1 cellular context compared by ENCODE assay signal in the genomic region with DNA sequence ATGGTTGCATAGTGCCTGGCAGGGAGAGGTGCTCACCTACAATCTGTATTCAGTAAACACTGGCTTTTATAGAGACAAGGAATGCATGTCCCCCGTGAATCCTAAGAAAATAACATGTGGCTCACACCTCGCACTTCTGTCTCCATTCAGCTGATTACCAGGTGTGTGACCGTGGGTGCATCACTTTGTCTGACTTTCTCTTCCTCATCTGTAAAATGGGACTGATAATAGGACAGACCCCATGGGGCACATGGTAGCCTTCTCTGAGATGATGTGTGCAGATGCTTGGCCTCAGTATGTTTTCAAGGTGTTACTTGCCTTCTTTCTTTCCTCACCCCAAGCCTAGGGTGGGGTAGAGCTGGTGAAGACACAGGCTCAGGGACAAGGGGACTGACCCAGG.
TF ChIP-seq lines count a peak whose summit lies in the region.

No MANE protein-coding gene starts in this region.

TF ChIP-seq in HCT116, 20 proteins besides CTCF, POLR2A, EP300 and RAD21 (continued from another document):
- TF ChIP-seq, protein P1, sequence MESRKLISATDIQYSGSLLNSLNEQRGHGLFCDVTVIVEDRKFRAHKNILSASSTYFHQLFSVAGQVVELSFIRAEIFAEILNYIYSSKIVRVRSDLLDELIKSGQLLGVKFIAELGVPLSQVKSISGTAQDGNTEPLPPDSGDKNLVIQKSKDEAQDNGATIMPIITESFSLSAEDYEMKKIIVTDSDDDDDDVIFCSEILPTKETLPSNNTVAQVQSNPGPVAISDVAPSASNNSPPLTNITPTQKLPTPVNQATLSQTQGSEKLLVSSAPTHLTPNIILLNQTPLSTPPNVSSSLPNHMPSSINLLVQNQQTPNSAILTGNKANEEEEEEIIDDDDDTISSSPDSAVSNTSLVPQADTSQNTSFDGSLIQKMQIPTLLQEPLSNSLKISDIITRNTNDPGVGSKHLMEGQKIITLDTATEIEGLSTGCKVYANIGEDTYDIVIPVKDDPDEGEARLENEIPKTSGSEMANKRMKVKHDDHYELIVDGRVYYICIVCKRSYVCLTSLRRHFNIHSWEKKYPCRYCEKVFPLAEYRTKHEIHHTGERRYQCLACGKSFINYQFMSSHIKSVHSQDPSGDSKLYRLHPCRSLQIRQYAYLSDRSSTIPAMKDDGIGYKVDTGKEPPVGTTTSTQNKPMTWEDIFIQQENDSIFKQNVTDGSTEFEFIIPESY (IDR thresholded peaks at IDR 0.05; ENCODE audit: extremely low read depth, insufficient replicate concordance, low read length), result no peak
- TF ChIP-seq ELF1 (IDR thresholded peaks at IDR 0.05; ENCODE audit: borderline replicate concordance, low read depth) (no peak), SP1 (IDR thresholded peaks at IDR 0.05; ENCODE audit: low read depth) (no peak), FOSL1 (IDR thresholded peaks at IDR 0.05; ENCODE audit: low read depth) (no peak)
